Comparison of ENCODE assay signal across 22 cellular contexts in genomic region chr11:104191124-104191523, GRCh38. TPM values are rescaled to one million over a fixed set of nuclear protein-coding genes. Genes with fewer than 3 reads are reported as not detected.
A peak's percentile ranks its signal among the peaks of the same experiment; 100 is the strongest.
DNase-seq lines count a peak whose midpoint lies in the region; ATAC-seq and TF ChIP-seq lines count a peak whose summit lies in the region.
"Had no signal": no experiment of that assay in that cellular context is flagged by ENCODE, and none has a peak within 500 bp of the region (broad histone marks: within the 10 kb centered on the region; RNA-seq: fewer than 3 reads in every experiment).

No MANE protein-coding gene starts in this region.

- H3K4me1 ChIP-seq in heart right ventricle, result no peaks in the 10 kb centered on the region
- H3K4me1 ChIP-seq: HAP-1, prostate gland, stomach, tibial nerve had no signal

- TF ChIP-seq CTCF in heart right ventricle (IDR thresholded peaks at IDR 0.05), result no peak
- TF ChIP-seq CTCF in astrocyte of the spinal cord (IDR thresholded peaks at IDR 0.05; ENCODE audit: low read depth, low read length), result no peak
- TF ChIP-seq CTCF in fibroblast of villous mesenchyme (IDR thresholded peaks at IDR 0.05; ENCODE audit: insufficient read depth, low read depth, low read length), result no peak

- peak; percentile 39 for DNase-seq in Right ventricle myocardium inferior (ENCODE audit: missing footprints)
- DNase-seq in heart right ventricle, result no peak
- peak; percentile 5 for DNase-seq in astrocyte of the spinal cord (ENCODE audit: low read depth, low spot score)
- DNase-seq in fibroblast of villous mesenchyme (ENCODE audit: low read depth), result peak; percentile 3
- DNase-seq in activated T-helper 2 cell treated with anti-CD3 and anti-CD28 coated beads, Interferon-gamma antibody, Interleukin-2, Interleukin-4, amounts not matched to agents 10 μg/mL and 5 μg/mL and 100 μg/mL, durations not matched to agents 14 hours and 24 hours and 36 hours (ENCODE audit: low spot score), result no peak
- no peak for DNase-seq in T-helper 2 cell
- DNase-seq in head of caudate nucleus, result no peak
- DNase-seq in NCI-H146 (lab: John Stamatoyannopoulos, UW), result no peak
- DNase-seq: 8988T; activated CD4-positive, alpha-beta T cell treated with anti-CD3 and anti-CD28 coated beads, Interleukin-2, amount 10 ng/mL, durations not matched to agents 7 days and 5 days; activated CD8-positive, alpha-beta memory T cell treated with anti-CD3 and anti-CD28 coated beads, Interleukin-2, amount 10 ng/mL, durations not matched to agents 7 days and 5 days; activated naive CD4-positive, alpha-beta T cell treated with anti-CD3 and anti-CD28 coated beads, Interleukin-2, amount 50 U/mL, for 16 hours; DMS53; NCI-H1105; NCI-H2029 treated with DMSO at 0.1 percent for 48 hours; NCI-H774; stomach; T1000 had no signal

- no peaks in the 10 kb centered on the region for H3K27me3 ChIP-seq in heart right ventricle
- H3K27me3 ChIP-seq: stomach, tibial nerve had no signal

- H3K27ac ChIP-seq in heart right ventricle, result no peak overlapping the region
- H3K27ac ChIP-seq: HL-60, prostate gland, stomach, tibial nerve had no signal

- H3K4me1 Mint-ChIP-seq in activated T-helper 2 cell treated with anti-CD3 and anti-CD28 coated beads, Interferon-gamma antibody, Interleukin-2, Interleukin-4, amounts not matched to agents 10 μg/mL and 5 μg/mL and 100 μg/mL, durations not matched to agents 14 hours and 24 hours and 36 hours (ENCODE audit: low read depth), result no peaks in the 10 kb centered on the region
- H3K4me1 Mint-ChIP-seq: activated CD4-positive, alpha-beta T cell treated with anti-CD3 and anti-CD28 coated beads, Interleukin-2, amount 10 ng/mL, durations not matched to agents 7 days and 5 days; activated CD8-positive, alpha-beta memory T cell treated with anti-CD3 and anti-CD28 coated beads, Interleukin-2, amount 10 ng/mL, durations not matched to agents 7 days and 5 days had no signal

- no peak overlapping the region for H3K4me3 Mint-ChIP-seq in activated T-helper 2 cell treated with anti-CD3 and anti-CD28 coated beads, Interferon-gamma antibody, Interleukin-2, Interleukin-4, amounts not matched to agents 10 μg/mL and 5 μg/mL and 100 μg/mL, durations not matched to agents 14 hours and 24 hours and 36 hours (ENCODE audit: low read depth)
- H3K4me3 Mint-ChIP-seq: activated CD4-positive, alpha-beta T cell treated with anti-CD3 and anti-CD28 coated beads, Interleukin-2, amount 10 ng/mL, durations not matched to agents 7 days and 5 days; activated CD8-positive, alpha-beta memory T cell treated with anti-CD3 and anti-CD28 coated beads, Interleukin-2, amount 10 ng/mL, durations not matched to agents 7 days and 5 days had no signal

- intact Hi-C loops in Right ventricle myocardium inferior (cut with DNase I) (no loop called here), heart right ventricle (cut with DNase I) (no loop called here), head of caudate nucleus (cut with DNase I) (no loop called here)
- intact Hi-C loops in activated T-helper 2 cell treated with anti-CD3 and anti-CD28 coated beads, Interferon-gamma antibody, Interleukin-2, Interleukin-4, amounts not matched to agents 10 μg/mL and 5 μg/mL and 100 μg/mL, durations not matched to agents 14 hours and 24 hours and 36 hours (cut with micrococcal nuclease), result no loop called here

- H3K27ac Mint-ChIP-seq in activated T-helper 2 cell treated with anti-CD3 and anti-CD28 coated beads, Interferon-gamma antibody, Interleukin-2, Interleukin-4, amounts not matched to agents 10 μg/mL and 5 μg/mL and 100 μg/mL, durations not matched to agents 14 hours and 24 hours and 36 hours, result no peak overlapping the region
- H3K27ac Mint-ChIP-seq: activated CD4-positive, alpha-beta T cell treated with anti-CD3 and anti-CD28 coated beads, Interleukin-2, amount 10 ng/mL, durations not matched to agents 7 days and 5 days; activated CD8-positive, alpha-beta memory T cell treated with anti-CD3 and anti-CD28 coated beads, Interleukin-2, amount 10 ng/mL, durations not matched to agents 7 days and 5 days had no signal

- no peak for ATAC-seq in Right ventricle myocardium inferior
- no peak for ATAC-seq in heart right ventricle
- ATAC-seq: activated CD8-positive, alpha-beta memory T cell treated with anti-CD3 and anti-CD28 coated beads, Interleukin-2, amount 10 ng/mL, durations not matched to agents 7 days and 5 days had no signal

- no peaks in the 10 kb centered on the region for H3K9me3 Mint-ChIP-seq in activated T-helper 2 cell treated with anti-CD3 and anti-CD28 coated beads, Interferon-gamma antibody, Interleukin-2, Interleukin-4, amounts not matched to agents 10 μg/mL and 5 μg/mL and 100 μg/mL, durations not matched to agents 14 hours and 24 hours and 36 hours
- H3K9me3 Mint-ChIP-seq: activated CD4-positive, alpha-beta T cell treated with anti-CD3 and anti-CD28 coated beads, Interleukin-2, amount 10 ng/mL, durations not matched to agents 7 days and 5 days had no signal

- H3K4me3 ChIP-seq in heart right ventricle, result no peak overlapping the region
- H3K4me3 ChIP-seq in astrocyte of the spinal cord (ENCODE audit: low read depth, low read length), result no peak overlapping the region
- H3K4me3 ChIP-seq in fibroblast of villous mesenchyme (ENCODE audit: low read depth, low read length), result no peak overlapping the region
- H3K4me3 ChIP-seq: HAP-1, prostate gland, stomach, tibial nerve had no signal

- no peaks in the 10 kb centered on the region for H3K9me3 ChIP-seq in heart right ventricle
- H3K9me3 ChIP-seq: HAP-1, prostate gland, stomach, tibial nerve had no signal

- H3K27me3 Mint-ChIP-seq in activated T-helper 2 cell treated with anti-CD3 and anti-CD28 coated beads, Interferon-gamma antibody, Interleukin-2, Interleukin-4, amounts not matched to agents 10 μg/mL and 5 μg/mL and 100 μg/mL, durations not matched to agents 14 hours and 24 hours and 36 hours (ENCODE audit: low read depth), result no peaks in the 10 kb centered on the region
- H3K27me3 Mint-ChIP-seq: activated CD4-positive, alpha-beta T cell treated with anti-CD3 and anti-CD28 coated beads, Interleukin-2, amount 10 ng/mL, durations not matched to agents 7 days and 5 days; activated CD8-positive, alpha-beta memory T cell treated with anti-CD3 and anti-CD28 coated beads, Interleukin-2, amount 10 ng/mL, durations not matched to agents 7 days and 5 days had no signal

- no peaks in the 10 kb centered on the region for H3K36me3 ChIP-seq in heart right ventricle
- H3K36me3 ChIP-seq: HAP-1, prostate gland, stomach, tibial nerve had no signal

- H3K36me3 Mint-ChIP-seq in activated T-helper 2 cell treated with anti-CD3 and anti-CD28 coated beads, Interferon-gamma antibody, Interleukin-2, Interleukin-4, amounts not matched to agents 10 μg/mL and 5 μg/mL and 100 μg/mL, durations not matched to agents 14 hours and 24 hours and 36 hours (ENCODE audit: low read depth), result no peaks in the 10 kb centered on the region
- H3K36me3 Mint-ChIP-seq: activated CD8-positive, alpha-beta memory T cell treated with anti-CD3 and anti-CD28 coated beads, Interleukin-2, amount 10 ng/mL, durations not matched to agents 7 days and 5 days had no signal

- 87 to 96% methylated on average over 3 of the region's 3 CpGs for WGBS in heart right ventricle, 2 donors

- in situ Hi-C loops in astrocyte of the spinal cord (cut with HindIII; ENCODE audit: low sequenced_read_pairs), result no loop called here

RNA-seq across cellular contexts. Expression of gene PDGFD, which starts 27.2 kb away (rescaled TPM):
- total RNA-seq in Right ventricle myocardium inferior (9.0 TPM), heart right ventricle (10 to 100 TPM in 8 of 10 donors, 1 to 10 TPM in 2; 7.3 to 17.5 (median 11.3) TPM), fibroblast of villous mesenchyme (4.8 and 6.9 TPM in 2 replicates)
- polyA plus RNA-seq in heart right ventricle, result 1 to 10 TPM; 6.0 to 6.2 TPM
- not detected in 2 replicates for total RNA-seq in activated T-helper 2 cell treated with anti-CD3 and anti-CD28 coated beads, Interferon-gamma antibody, Interleukin-2, Interleukin-4, amounts not matched to agents 10 μg/mL and 5 μg/mL and 100 μg/mL, durations not matched to agents 14 hours and 24 hours and 36 hours
- total RNA-seq: activated CD4-positive, alpha-beta T cell treated with anti-CD3 and anti-CD28 coated beads, Interleukin-2, amount 10 ng/mL, durations not matched to agents 7 days and 5 days had no signal

Comparison
In these comparisons a context has a peak if more than half of its experiments do, and no peak if none do; other contexts are left out.
1. DNase-seq: peak in Right ventricle myocardium inferior (single experiment), astrocyte of the spinal cord (single experiment) and fibroblast of villous mesenchyme (single experiment); none in heart right ventricle (0 of 2), activated T-helper 2 cell treated with anti-CD3 and anti-CD28 coated beads, Interferon-gamma antibody, Interleukin-2, Interleukin-4, amounts not matched to agents 10 μg/mL and 5 μg/mL and 100 μg/mL, durations not matched to agents 14 hours and 24 hours and 36 hours (single experiment), T-helper 2 cell (0 of 5), head of caudate nucleus (0 of 42) and NCI-H146 (single experiment).